Comparison of ENCODE assay signal across 20 cellular contexts in the genomic region with DNA sequence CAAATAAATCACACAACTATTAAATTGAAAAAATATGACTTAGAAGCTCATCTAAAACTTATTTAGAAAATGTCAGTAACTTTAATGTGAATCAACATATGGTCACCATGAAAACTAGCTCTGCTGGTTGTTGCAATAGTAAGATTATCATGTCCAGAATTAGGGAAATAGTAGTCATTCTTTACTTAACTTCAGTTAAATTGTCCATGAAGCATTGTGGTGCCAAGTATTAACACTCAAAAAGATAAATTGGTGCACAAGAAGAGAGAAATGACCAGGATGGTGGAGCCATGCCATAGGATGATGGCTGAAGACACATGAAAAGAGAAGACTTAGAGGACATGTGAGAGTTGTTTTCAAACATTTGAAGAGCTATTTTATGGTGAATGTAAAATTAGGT.
DNase-seq lines count a peak whose midpoint lies in the region; ATAC-seq, FAIRE-seq and TF ChIP-seq lines count a peak whose summit lies in the region.
"Had no signal": no experiment of that assay in that cellular context is flagged by ENCODE, and none has a peak within 500 bp of the region (broad histone marks: within the 10 kb centered on the region; RNA-seq: fewer than 3 reads in every experiment).

No MANE protein-coding gene starts in this region.

- TF ChIP-seq CTCF in MM.1S (IDR thresholded peaks at IDR 0.05; ENCODE audit: low read length) (no peak), epithelial cell of esophagus (IDR thresholded peaks at IDR 0.05; ENCODE audit: insufficient read depth, low read depth, low read length, missing control alignments) (no peak), HepG2 (CRISPR knock-in tag; IDR thresholded peaks at IDR 0.05) (no peak)

- H3K4me2 ChIP-seq in MM.1S (ENCODE audit: low read depth, low read length) (0 out of 2 replicates have a peak overlapping the region, but pooled peaks have one; percentile 19), HepG2 (ENCODE audit: low read depth, low read length) (no peak overlapping the region)
- H3K4me2 ChIP-seq: BLaER1, GM23338 had no signal

- H4K20me1 ChIP-seq in MM.1S (ENCODE audit: insufficient read depth, low read length), result no peaks in the 10 kb centered on the region
- no peaks in the 10 kb centered on the region for H4K20me1 ChIP-seq in HepG2 (ENCODE audit: insufficient read depth, low read length)
- H4K20me1 ChIP-seq: BLaER1 had no signal

- H3K4me1 ChIP-seq in MM.1S (ENCODE audit: low read length) (peaks cover 8% of the 10 kb centered on the region; the same call in 1 of the 2 replicates), HepG2 (ENCODE audit: insufficient read depth, low read length) (no peaks in the 10 kb centered on the region)
- H3K4me1 ChIP-seq: BLaER1, Caco-2 had no signal

- no peaks in the 10 kb centered on the region for H3K9me3 ChIP-seq in MM.1S (replicated peaks; ENCODE audit: insufficient read depth, low read length)
- H3K9me3 ChIP-seq in HepG2 (ENCODE audit: low read length), result no peaks in the 10 kb centered on the region
- H3K9me3 ChIP-seq: BLaER1, Caco-2 had no signal

- no peaks in the 10 kb centered on the region for H3K9me2 ChIP-seq in MM.1S (replicated peaks; ENCODE audit: insufficient read depth, low read length)

- H3K27ac ChIP-seq in MM.1S (ENCODE audit: low read length), result no peak overlapping the region
- H3K27ac ChIP-seq in HepG2 (ENCODE audit: extremely low read length, insufficient read depth, low read length), result no peak overlapping the region
- H3K27ac ChIP-seq: BLaER1, C4-2B had no signal

- no peaks in the 10 kb centered on the region for H3F3A ChIP-seq in MM.1S (ENCODE audit: insufficient read depth, low read length)

- no TSS peak for BruUV-seq in HepG2 (replicated peaks; lab: Mats Ljungman, UMichigan)

- H3K36me3 ChIP-seq in MM.1S (replicated peaks; ENCODE audit: insufficient read depth, low read length) (no peaks in the 10 kb centered on the region), HepG2 (replicated peaks in 1 of 2; ENCODE audit: control insufficient read depth in 1 of 2, insufficient read depth in 2 of 2, low read length in 2 of 2) (no peaks in the 10 kb centered on the region)
- H3K36me3 ChIP-seq: BLaER1 had no signal

- DNase-seq in MM.1S (no peak), epithelial cell of esophagus (ENCODE audit: low read depth) (peak; percentile 20), fibroblast of gingiva (ENCODE audit: low read depth) (peak; percentile 45), HepG2 (ENCODE audit: low spot score) (no peak)
- DNase-seq: Caco-2; CD4-positive, CD25-positive, alpha-beta regulatory T cell; CD8-positive, alpha-beta T cell; DMS153; DND-41; H9 had no signal

- no peak for TF ChIP-seq EP300 in HepG2 (IDR thresholded peaks at IDR 0.05; ENCODE audit: low read depth in 2 of 2, low read length in 2 of 2)
- no peak for TF ChIP-seq EP300 in HepG2 (CRISPR knock-in tag; IDR thresholded peaks at IDR 0.05; ENCODE audit: borderline replicate concordance)

- FAIRE-seq in HepG2 (lab: Jason Lieb, UNC), result no peak
- FAIRE-seq: G401.6, GM12892, GM18507 had no signal

- POLR2A ChIA-PET in HepG2 (lab: Yijun Ruan, JAX), result no interaction called here

- no peak for TF ChIP-seq POLR2A in GM18505 (IDR thresholded peaks at IDR 0.05; ENCODE audit: borderline replicate concordance, extremely low read depth, insufficient read depth, insufficient read length)
- TF ChIP-seq POLR2A in HepG2 (IDR thresholded peaks at IDR 0.05; ENCODE audit: insufficient read depth in 1 of 2, low read depth in 2 of 2, low read length in 2 of 2), result no peak

- in situ Hi-C loops in HepG2 (cut with HindIII; ENCODE audit: extremely low pct_ligation_motif_present, low pct_unique_long_range_greater_than_20kb), result no loop called here

- H3K4me3 ChIP-seq in MM.1S (ENCODE audit: low read length) (no peak overlapping the region), epithelial cell of esophagus (ENCODE audit: low read length) (no peak overlapping the region), HepG2 (replicated peaks in 1 of 3; ENCODE audit: insufficient read depth in 1 of 3, low read depth in 2 of 3, low read length in 3 of 3) (no peak overlapping the region)
- H3K4me3 ChIP-seq: BLaER1, GM23338 had no signal

- H3K79me2 ChIP-seq in MM.1S (ENCODE audit: low read length) (no peaks in the 10 kb centered on the region), HepG2 (ENCODE audit: insufficient read depth, low read length) (no peaks in the 10 kb centered on the region)

- H3K9ac ChIP-seq in MM.1S (ENCODE audit: low read length), result no peak overlapping the region
- H3K9ac ChIP-seq in HepG2 (ENCODE audit: insufficient read depth, low read depth, low read length), result no peak overlapping the region
- H3K9ac ChIP-seq: BLaER1 had no signal

- CTCF ChIA-PET in HepG2 (lab: Yijun Ruan, JAX; ENCODE audit: low intra/inter-chr PET ratio, low total read pairs), result no interaction called here

- ATAC-seq in GM18505 (IDR thresholded peaks at IDR 0.05; ENCODE audit: unreplicated experiment) (no peak), HG02678 (IDR thresholded peaks at IDR 0.05; ENCODE audit: unreplicated experiment) (no peak), HepG2 (no peak), HG02571 (IDR thresholded peaks at IDR 0.05; ENCODE audit: unreplicated experiment) (no peak)
- ATAC-seq: CD8-positive, alpha-beta T cell; GM23338; HCT116 had no signal

- intact Hi-C loops in HepG2 (cut with micrococcal nuclease; ENCODE audit: unreplicated experiment), result no loop called here

- no peak for TF ChIP-seq RAD21 in HepG2 (CRISPR knock-in tag; IDR thresholded peaks at IDR 0.05)

- H2AFZ ChIP-seq in MM.1S (ENCODE audit: low read length), result no peak overlapping the region
- no peak overlapping the region for H2AFZ ChIP-seq in HepG2 (ENCODE audit: low read length)
- H2AFZ ChIP-seq: GM23338 had no signal

- H3K27me3 ChIP-seq in MM.1S (replicated peaks; ENCODE audit: insufficient read depth, low read length) (no peaks in the 10 kb centered on the region), HepG2 (ENCODE audit: control insufficient read depth in 1 of 2, insufficient read depth in 2 of 2, low read length in 2 of 2) (no peaks in the 10 kb centered on the region)
- H3K27me3 ChIP-seq: BLaER1 had no signal

TF ChIP-seq in HepG2, 621 proteins besides CTCF, POLR2A, EP300 and RAD21:
- no peak for TF ChIP-seq ELF3 (CRISPR knock-in tag; IDR thresholded peaks at IDR 0.05)
- no peak for TF ChIP-seq ZNF772 (CRISPR knock-in tag; IDR thresholded peaks at IDR 0.05)
- TF ChIP-seq, protein P1, sequence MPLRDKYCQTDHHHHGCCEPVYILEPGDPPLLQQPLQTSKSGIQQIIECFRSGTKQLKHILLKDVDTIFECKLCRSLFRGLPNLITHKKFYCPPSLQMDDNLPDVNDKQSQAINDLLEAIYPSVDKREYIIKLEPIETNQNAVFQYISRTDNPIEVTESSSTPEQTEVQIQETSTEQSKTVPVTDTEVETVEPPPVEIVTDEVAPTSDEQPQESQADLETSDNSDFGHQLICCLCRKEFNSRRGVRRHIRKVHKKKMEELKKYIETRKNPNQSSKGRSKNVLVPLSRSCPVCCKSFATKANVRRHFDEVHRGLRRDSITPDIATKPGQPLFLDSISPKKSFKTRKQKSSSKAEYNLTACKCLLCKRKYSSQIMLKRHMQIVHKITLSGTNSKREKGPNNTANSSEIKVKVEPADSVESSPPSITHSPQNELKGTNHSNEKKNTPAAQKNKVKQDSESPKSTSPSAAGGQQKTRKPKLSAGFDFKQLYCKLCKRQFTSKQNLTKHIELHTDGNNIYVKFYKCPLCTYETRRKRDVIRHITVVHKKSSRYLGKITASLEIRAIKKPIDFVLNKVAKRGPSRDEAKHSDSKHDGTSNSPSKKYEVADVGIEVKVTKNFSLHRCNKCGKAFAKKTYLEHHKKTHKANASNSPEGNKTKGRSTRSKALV (CRISPR knock-in tag; IDR thresholded peaks at IDR 0.05), result no peak
- no peak for TF ChIP-seq ZMYM3 (CRISPR knock-in tag; IDR thresholded peaks at IDR 0.05)
- no peak for TF ChIP-seq ZNF382 (CRISPR knock-in tag; IDR thresholded peaks at IDR 0.05; ENCODE audit: borderline replicate concordance)
- TF ChIP-seq SOX13 (IDR thresholded peaks at IDR 0.05), result no peak
- TF ChIP-seq SOX13 (CRISPR knock-in tag; conservative IDR thresholded peaks at IDR 0.05 in 1 of 2, IDR thresholded peaks at IDR 0.05 in 1 of 2), result no peak

Comparison
In these comparisons a context has a peak if more than half of its experiments do, and no peak if none do; other contexts are left out.
1. DNase-seq: peak in epithelial cell of esophagus (single experiment) and fibroblast of gingiva (single experiment); none in MM.1S (single experiment) and HepG2 (single experiment).